ENCODE assay signal across 11 cellular contexts in genomic region chr3:71104090-71104489, GRCh38.
A peak's percentile ranks its signal among the peaks of the same experiment; 100 is the strongest.
DNase-seq lines count a peak whose midpoint lies in the region; ATAC-seq lines count a peak whose summit lies in the region.
"Had no signal": no experiment of that assay in that cellular context is flagged by ENCODE, and none has a peak within 500 bp of the region (broad histone marks: within the 10 kb centered on the region; RNA-seq: fewer than 3 reads in every experiment).

No MANE protein-coding gene starts in this region.

- peaks cover 94% of the 10 kb centered on the region for H3K36me3 Mint-ChIP-seq in activated T-cell treated with anti-CD3 and anti-CD28 coated beads, Interleukin-2, amount 50 U/mL, for 24 hours (ENCODE audit: low read depth)
- H3K36me3 Mint-ChIP-seq in activated CD4-positive, alpha-beta memory T cell treated with anti-CD3 and anti-CD28 coated beads for 36 hours = peaks cover 23% of the 10 kb centered on the region
- peaks cover 0 to under 1% (median 0%) of the 10 kb centered on the region in 3 donors for H3K36me3 Mint-ChIP-seq in immature natural killer cell

- CTCF ChIA-PET in activated CD4-positive, alpha-beta memory T cell treated with anti-CD3 and anti-CD28 coated beads for 36 hours (lab: Charles Lee) = no interaction called here

- H3K27ac Mint-ChIP-seq in activated T-cell treated with anti-CD3 and anti-CD28 coated beads, Interleukin-2, amount 50 U/mL, for 24 hours = peak overlapping the region; percentile 88
- peak overlapping the region; percentile 55 for H3K27ac Mint-ChIP-seq in activated CD4-positive, alpha-beta memory T cell treated with anti-CD3 and anti-CD28 coated beads for 36 hours
- peak overlapping the region in 3 of 6 donors; percentile 68 to 69 (median 69) for H3K27ac Mint-ChIP-seq in immature natural killer cell

- H3K4me3 Mint-ChIP-seq in activated T-cell treated with anti-CD3 and anti-CD28 coated beads, Interleukin-2, amount 50 U/mL, for 24 hours = no peak overlapping the region
- H3K4me3 Mint-ChIP-seq in activated CD4-positive, alpha-beta memory T cell treated with anti-CD3 and anti-CD28 coated beads for 36 hours = no peak overlapping the region
- peak overlapping the region in 1 of 5 donors; percentile 35 for H3K4me3 Mint-ChIP-seq in immature natural killer cell
- H3K4me3 Mint-ChIP-seq: CD14-positive monocyte had no signal

- no peak for DNase-seq in activated T-cell treated with anti-CD3 and anti-CD28 coated beads, Interleukin-2, amount 50 U/mL, for 24 hours
- DNase-seq in activated T-cell treated with anti-CD3 and anti-CD28 coated beads, Interleukin-2, amount 50 U/mL, for 48 hours = no peak
- DNase-seq in activated CD4-positive, alpha-beta memory T cell treated with anti-CD3 and anti-CD28 coated beads for 36 hours = no peak
- DNase-seq in glomerular visceral epithelial cell (ENCODE audit: extremely low spot score) (peak; percentile 28), immature natural killer cell (no peak)
- no peak for DNase-seq in effector CD8-positive, alpha-beta T cell (lab: John Stamatoyannopoulos, UW)
- DNase-seq: activated CD4-positive, alpha-beta T cell treated with anti-CD3 and anti-CD28 coated beads, Interleukin-2, amount 50 U/mL, for 1 hour had no signal

- H3K9me3 ChIP-seq in subcutaneous abdominal adipose tissue (ENCODE audit: control insufficient read depth in 5 of 5, low read length in 5 of 5) = no peaks in the 10 kb centered on the region

- H3K9me3 Mint-ChIP-seq in activated T-cell treated with anti-CD3 and anti-CD28 coated beads, Interleukin-2, amount 50 U/mL, for 24 hours = no peaks in the 10 kb centered on the region
- H3K9me3 Mint-ChIP-seq in activated CD4-positive, alpha-beta memory T cell treated with anti-CD3 and anti-CD28 coated beads for 36 hours = no peaks in the 10 kb centered on the region
- no peaks in the 10 kb centered on the region for H3K9me3 Mint-ChIP-seq in immature natural killer cell
- H3K9me3 Mint-ChIP-seq: CD14-positive monocyte had no signal

- intact Hi-C loops in activated CD4-positive, alpha-beta memory T cell treated with anti-CD3 and anti-CD28 coated beads for 36 hours (cut with micrococcal nuclease) = no loop called here

- peak overlapping the region; percentile 52 for H3K27ac ChIP-seq in subcutaneous abdominal adipose tissue (ENCODE audit: low read depth, low read length)
- H3K27ac ChIP-seq: RWPE1 had no signal

- no peak overlapping the region for H3K4me3 ChIP-seq in subcutaneous abdominal adipose tissue (ENCODE audit: low read depth in 1 of 5, low read length in 5 of 5)

- H3K9ac ChIP-seq in subcutaneous abdominal adipose tissue (ENCODE audit: low read length in 5 of 5) = no peak overlapping the region

- no peak for ATAC-seq in GM18867 (IDR thresholded peaks at IDR 0.05; ENCODE audit: unreplicated experiment)

- POLR2A ChIA-PET in activated CD4-positive, alpha-beta memory T cell treated with anti-CD3 and anti-CD28 coated beads for 36 hours (lab: Charles Lee) = no interaction called here

- no peaks in the 10 kb centered on the region for H3K27me3 Mint-ChIP-seq in activated T-cell treated with anti-CD3 and anti-CD28 coated beads, Interleukin-2, amount 50 U/mL, for 24 hours
- H3K27me3 Mint-ChIP-seq in activated CD4-positive, alpha-beta memory T cell treated with anti-CD3 and anti-CD28 coated beads for 36 hours = no peaks in the 10 kb centered on the region
- H3K27me3 Mint-ChIP-seq in immature natural killer cell (ENCODE audit: low read depth in 3 of 3) = peaks cover 0 to 2% (median 0%) of the 10 kb centered on the region in 3 donors

- H3K4me1 Mint-ChIP-seq in activated T-cell treated with anti-CD3 and anti-CD28 coated beads, Interleukin-2, amount 50 U/mL, for 24 hours (ENCODE audit: low read depth) = peaks cover 94% of the 10 kb centered on the region
- H3K4me1 Mint-ChIP-seq in activated CD4-positive, alpha-beta memory T cell treated with anti-CD3 and anti-CD28 coated beads for 36 hours (ENCODE audit: low read depth) = peaks cover 85% of the 10 kb centered on the region
- H3K4me1 Mint-ChIP-seq in immature natural killer cell = peaks cover 83 to 98% of the 10 kb centered on the region in 2 donors

- H3K36me3 ChIP-seq in subcutaneous abdominal adipose tissue (ENCODE audit: control insufficient read depth in 5 of 5, insufficient read depth in 5 of 5, low read length in 5 of 5) = no peaks in the 10 kb centered on the region

- no peaks in the 10 kb centered on the region for H3K27me3 ChIP-seq in subcutaneous abdominal adipose tissue (ENCODE audit: control insufficient read depth in 5 of 5, insufficient read depth in 4 of 5, low read length in 5 of 5)

- H3K4me1 ChIP-seq in subcutaneous abdominal adipose tissue (ENCODE audit: control insufficient read depth in 5 of 5, insufficient read depth in 5 of 5, low read length in 5 of 5) = peaks cover 4 to 53% (median 45%) of the 10 kb centered on the region in 5 donors
